Comparison of ENCODE assay signal across 5 cellular contexts in the genomic region with DNA sequence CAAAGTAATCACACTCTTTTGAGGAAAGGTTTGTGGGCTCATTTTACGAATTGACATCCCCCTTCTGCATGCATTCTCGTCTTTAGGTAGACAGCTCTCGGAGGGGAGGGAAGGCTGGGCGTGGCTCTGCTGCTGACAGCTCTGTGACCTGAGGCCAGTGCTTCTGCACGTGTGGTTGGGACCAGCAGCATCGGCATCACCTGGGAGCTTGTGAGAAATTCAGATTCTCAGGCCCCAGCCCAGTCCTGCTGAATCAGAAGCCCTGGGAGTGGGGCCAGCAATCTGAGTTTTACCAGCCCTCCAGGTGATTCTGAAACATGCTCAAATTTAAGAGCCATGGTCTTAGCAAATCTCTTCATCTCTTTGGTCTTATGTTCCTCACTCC.
"Had no signal": no experiment of that assay in that cellular context is flagged by ENCODE, and none has a peak within 500 bp of the region (broad histone marks: within the 10 kb centered on the region; RNA-seq: fewer than 3 reads in every experiment).

No MANE protein-coding gene starts in this region.

- DNase-seq: H9, HCEC 1CT, IMR-90 had no signal

- ATAC-seq: GM23338, K562 had no signal

- H3K4me3 ChIP-seq: GM23338, K562 had no signal
